ENCODE assay signal across 8 cellular contexts in genomic region chr10:124744688-124745055, GRCh38. TPM values are rescaled to one million over a fixed set of nuclear protein-coding genes. Genes with fewer than 3 reads are reported as not detected.
DNase-seq lines count a peak whose midpoint lies in the region; TF ChIP-seq lines count a peak whose summit lies in the region.

No MANE protein-coding gene starts in this region.

- H3K9ac ChIP-seq in iPS-18a (ENCODE audit: low read length) (peak overlapping the region; percentile 9), smooth muscle cell (ENCODE audit: low read depth) (peak overlapping the region; percentile 65)

- WGBS in adrenal gland, 4 donors, result 0 to 2% (median 1%) methylated on average over 7 to 8 of the region's 8 CpGs
- 7% methylated on average over 8 of the region's 8 CpGs for WGBS in smooth muscle cell (ENCODE audit: low lambda C conversion rate)

- H2AFZ ChIP-seq in smooth muscle cell (ENCODE audit: low read depth), result no peak overlapping the region

- peaks cover 19% of the 10 kb centered on the region for H3F3A ChIP-seq in smooth muscle cell (ENCODE audit: low read depth)

- no peak for TF ChIP-seq CTCF in adrenal gland (IDR thresholded peaks at IDR 0.05)
- TF ChIP-seq CTCF in smooth muscle cell (IDR thresholded peaks at IDR 0.05; ENCODE audit: borderline replicate concordance, insufficient read depth, poor library complexity, severe bottlenecking), result no peak

- H3K36me3 ChIP-seq in adrenal gland (replicated peaks in 1 of 2) (no peaks in the 10 kb centered on the region), iPS-18a (ENCODE audit: control insufficient read depth, low read depth, low read length) (peaks cover 6% of the 10 kb centered on the region), smooth muscle cell (ENCODE audit: low read depth) (peaks cover 5% of the 10 kb centered on the region)

- H3K4me3 ChIP-seq in adrenal gland, result peak overlapping the region in 2 of 4 donors; percentile 7 to 79
- H3K4me3 ChIP-seq in iPS-18a (ENCODE audit: low read length), result peak overlapping the region; percentile 50
- H3K4me3 ChIP-seq in smooth muscle cell, result peak overlapping the region; percentile 64

- peak overlapping the region; percentile 87 for H3K4me2 ChIP-seq in smooth muscle cell

- peaks cover 37% of the 10 kb centered on the region for H4K20me1 ChIP-seq in smooth muscle cell (ENCODE audit: low read depth)

- peak; percentile 23 for DNase-seq in A172 (ENCODE audit: low spot score)
- peak; percentile 47 for DNase-seq in HCEC 1CT
- no peak for DNase-seq in adrenal gland
- DNase-seq in smooth muscle cell (lab: John Stamatoyannopoulos, UW; ENCODE audit: unreplicated experiment), result no peak
- no peak for DNase-seq in GM03348 (ENCODE audit: low spot score)
- no peak for DNase-seq in T1000 (lab: John Stamatoyannopoulos, UW)
- DNase-seq in D341Med (ENCODE audit: low spot score), result no peak

- no peaks in the 10 kb centered on the region for H3K79me2 ChIP-seq in smooth muscle cell (ENCODE audit: low read depth)

- H3K4me1 ChIP-seq in adrenal gland (replicated peaks in 1 of 2) (peaks cover 35 to 41% of the 10 kb centered on the region in 2 donors), iPS-18a (ENCODE audit: control insufficient read depth, low read depth, low read length) (peaks cover 35% of the 10 kb centered on the region), smooth muscle cell (ENCODE audit: low read depth) (peaks cover 38% of the 10 kb centered on the region)

- peak overlapping the region; percentile 10 to 95 (median 73) for H3K27ac ChIP-seq in adrenal gland
- H3K27ac ChIP-seq in iPS-18a (ENCODE audit: low read length), result no peak overlapping the region
- H3K27ac ChIP-seq in smooth muscle cell (ENCODE audit: low read depth), result peak overlapping the region; percentile 85

- intact Hi-C loops in adrenal gland (cut with DNase I), result loop anchor here (2.0 to 5.0 kb wide), 2 partner anchors 207 to 214 kb away; no protein-coding TSS in a partner anchor

- no peak for TF ChIP-seq POLR2A in adrenal gland (IDR thresholded peaks at IDR 0.05)

- no peaks in the 10 kb centered on the region for H3K27me3 ChIP-seq in adrenal gland
- peaks cover 45% of the 10 kb centered on the region for H3K27me3 ChIP-seq in iPS-18a (ENCODE audit: control insufficient read depth, insufficient read depth, low read length)
- no peaks in the 10 kb centered on the region for H3K27me3 ChIP-seq in smooth muscle cell (ENCODE audit: low read depth)

- H3K9me3 ChIP-seq in adrenal gland (replicated peaks in 1 of 3) (no peaks in the 10 kb centered on the region), iPS-18a (ENCODE audit: control insufficient read depth, low read depth, low read length) (no peaks in the 10 kb centered on the region), smooth muscle cell (replicated peaks; ENCODE audit: low read depth) (no peaks in the 10 kb centered on the region)

RNA-seq across cellular contexts. Expression of gene FAM53B, which starts 0.5 kb away (rescaled TPM):
- total RNA-seq in A172 (2014; rRNA removed; shearing (Covaris generic)), result 8.5 and 8.7 TPM in 2 replicates
- total RNA-seq in adrenal gland (10 to 100 TPM; 37.7 to 90.9 (median 82.3) TPM), smooth muscle cell (6.2 and 9.3 TPM in 2 replicates)
- polyA plus RNA-seq in adrenal gland (10 to 100 TPM; 15.1 to 56.7 (median 17.8) TPM), smooth muscle cell (5.5 and 9.3 TPM in 2 replicates)

RNA-seq across cellular contexts. Expression of gene EEF1AKMT2, which starts 47.0 kb away (rescaled TPM):
- 33.1 and 39.8 TPM in 2 replicates for total RNA-seq in A172 (2014; rRNA removed; shearing (Covaris generic))
- total RNA-seq in adrenal gland, result 10 to 100 TPM in 7 of 8 donors, 1 to 10 TPM in 1; 2.7 to 20.1 (median 15.6) TPM
- 10 to 100 TPM; 16.5 to 24.5 (median 17.8) TPM for polyA plus RNA-seq in adrenal gland
- total RNA-seq in smooth muscle cell, result 26.4 and 31.0 TPM in 2 replicates
- polyA plus RNA-seq in smooth muscle cell, result 20.1 and 20.5 TPM in 2 replicates

RNA-seq across cellular contexts. Expression of gene ABRAXAS2, which starts 56.9 kb away (rescaled TPM):
- 13.7 and 15.7 TPM in 2 replicates for total RNA-seq in A172 (2014; rRNA removed; shearing (Covaris generic))
- 10 to 100 TPM; 12.4 to 20.6 (median 16.6) TPM for total RNA-seq in adrenal gland
- polyA plus RNA-seq in adrenal gland, result 10 to 100 TPM in 1 of 3 donors, 1 to 10 TPM in 2; 6.5 to 23.2 (median 7.0) TPM
- 25.6 and 27.0 TPM in 2 replicates for total RNA-seq in smooth muscle cell
- 14.8 and 15.0 TPM in 2 replicates for polyA plus RNA-seq in smooth muscle cell

Comparison
In these comparisons a context has a peak if more than half of its experiments do, and no peak if none do; other contexts are left out.
1. DNase-seq: peak in A172 (single experiment) and HCEC 1CT (single experiment); none in adrenal gland (0 of 7), smooth muscle cell (single experiment), GM03348 (single experiment), T1000 (single experiment) and D341Med (single experiment).